8 cellular contexts compared by ENCODE assay signal in the genomic region with DNA sequence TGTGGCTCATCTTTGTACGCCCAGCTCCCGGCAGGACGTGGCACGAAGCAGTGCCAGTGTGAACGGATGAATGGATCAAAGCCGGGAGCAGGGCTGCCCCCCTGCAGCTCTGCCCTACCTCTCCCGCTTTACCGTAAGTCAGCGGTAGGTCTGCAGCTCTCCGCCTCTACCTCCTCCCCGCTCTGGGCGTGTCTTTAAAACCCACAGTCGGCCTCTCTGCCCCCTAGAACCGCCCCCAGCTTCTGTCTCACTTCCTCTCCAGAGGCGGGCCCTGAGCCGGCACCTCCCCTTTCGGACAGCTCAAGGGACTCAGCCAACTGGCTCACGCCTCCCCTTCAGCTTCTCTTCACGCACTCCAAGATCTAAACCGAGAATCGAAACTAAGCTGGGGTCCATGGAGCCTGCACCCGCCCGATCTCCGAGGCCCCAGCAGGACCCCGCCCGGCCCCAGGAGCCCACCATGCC. TPM values are rescaled to one million over a fixed set of nuclear protein-coding genes. Genes with fewer than 3 reads are reported as not detected.
DNase-seq lines count a peak whose midpoint lies in the region; ATAC-seq and TF ChIP-seq lines count a peak whose summit lies in the region.

A gene with protein sequence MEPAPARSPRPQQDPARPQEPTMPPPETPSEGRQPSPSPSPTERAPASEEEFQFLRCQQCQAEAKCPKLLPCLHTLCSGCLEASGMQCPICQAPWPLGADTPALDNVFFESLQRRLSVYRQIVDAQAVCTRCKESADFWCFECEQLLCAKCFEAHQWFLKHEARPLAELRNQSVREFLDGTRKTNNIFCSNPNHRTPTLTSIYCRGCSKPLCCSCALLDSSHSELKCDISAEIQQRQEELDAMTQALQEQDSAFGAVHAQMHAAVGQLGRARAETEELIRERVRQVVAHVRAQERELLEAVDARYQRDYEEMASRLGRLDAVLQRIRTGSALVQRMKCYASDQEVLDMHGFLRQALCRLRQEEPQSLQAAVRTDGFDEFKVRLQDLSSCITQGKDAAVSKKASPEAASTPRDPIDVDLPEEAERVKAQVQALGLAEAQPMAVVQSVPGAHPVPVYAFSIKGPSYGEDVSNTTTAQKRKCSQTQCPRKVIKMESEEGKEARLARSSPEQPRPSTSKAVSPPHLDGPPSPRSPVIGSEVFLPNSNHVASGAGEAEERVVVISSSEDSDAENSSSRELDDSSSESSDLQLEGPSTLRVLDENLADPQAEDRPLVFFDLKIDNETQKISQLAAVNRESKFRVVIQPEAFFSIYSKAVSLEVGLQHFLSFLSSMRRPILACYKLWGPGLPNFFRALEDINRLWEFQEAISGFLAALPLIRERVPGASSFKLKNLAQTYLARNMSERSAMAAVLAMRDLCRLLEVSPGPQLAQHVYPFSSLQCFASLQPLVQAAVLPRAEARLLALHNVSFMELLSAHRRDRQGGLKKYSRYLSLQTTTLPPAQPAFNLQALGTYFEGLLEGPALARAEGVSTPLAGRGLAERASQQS (plus strand): TSS at position 298 of the 465 bp plus-strand sequence. CDS start 97 bp downstream, at position 395.

- H3K36me3 ChIP-seq in heart right ventricle (peaks cover 0 to 20% (median 16%) of the 10 kb centered on the region in 9 donors), upper lobe of right lung (peaks cover 17% of the 10 kb centered on the region)

- H3K27me3 ChIP-seq in heart right ventricle, result no peaks in the 10 kb centered on the region
- H3K27me3 ChIP-seq in upper lobe of right lung, result no peaks in the 10 kb centered on the region

- H3K4me3 ChIP-seq in GM12875 (ENCODE audit: low read depth, low read length) (peak within 1 kb of the TSS; percentile 95), heart right ventricle (peak within 1 kb of the TSS; percentile 74 to 92 (median 83)), upper lobe of right lung (peak within 1 kb of the TSS; percentile 62)

- peaks cover 28 to 87% (median 80%) of the 10 kb centered on the region in 9 donors for H3K4me1 ChIP-seq in heart right ventricle
- peaks cover 72% of the 10 kb centered on the region for H3K4me1 ChIP-seq in upper lobe of right lung

- peak; percentile 90 for DNase-seq in NCI-H146 (lab: John Stamatoyannopoulos, UW)
- peak; percentile 93 for DNase-seq in amniotic epithelial cell (ENCODE audit: low read depth)
- peak; percentile 95 to 98 for DNase-seq in heart right ventricle
- peak; percentile 99 for DNase-seq in posterior vena cava (ENCODE audit: low spot score)
- DNase-seq in upper lobe of right lung, result peak; percentile 98

- ATAC-seq in HG02840 (IDR thresholded peaks at IDR 0.05; ENCODE audit: low FRiP score, unreplicated experiment) (peak; percentile 66), heart right ventricle (peak; percentile 84 to 91 (median 88)), upper lobe of right lung (peak; percentile 89)

- intact Hi-C loops in T-helper 1 cell treated with Interleukin-12 subunit alpha and Interleukin-12 subunit beta and Interleukin-4 antibody, amounts not matched to agents 30 ng/mL and 1 ng/mL, for 36 hours (cut with micrococcal nuclease), result loop anchor here (1.0 to 10.0 kb wide), 10 partner anchors 14 to 1877 kb away; partner anchors contain the start of genes ARIH1, CLK3, EDC3 and MYO9A
- intact Hi-C loops in heart right ventricle (cut with DNase I) (loop anchor here in 2 of 10 donors (5.0 to 10.0 kb wide), 2 partner anchors 43 to 50 kb away; no protein-coding TSS in a partner anchor), posterior vena cava (cut with DNase I) (no loop called here), upper lobe of right lung (cut with DNase I) (no loop called here)

- H3K27ac ChIP-seq in heart right ventricle, result peak within 1 kb of the TSS; percentile 86 to 100 (median 95)
- H3K27ac ChIP-seq in upper lobe of right lung, result peak within 1 kb of the TSS; percentile 85

- 0 to 1% methylated on average over 26 of the region's 26 CpGs for WGBS in heart right ventricle, 2 donors

- H3K9me3 ChIP-seq in heart right ventricle (no peaks in the 10 kb centered on the region), upper lobe of right lung (no peaks in the 10 kb centered on the region)

- TF ChIP-seq CTCF in GM12875 (IDR thresholded peaks at IDR 0.05; ENCODE audit: borderline replicate concordance, insufficient read depth, low read depth, low read length), result no peak
- TF ChIP-seq CTCF in heart right ventricle (IDR thresholded peaks at IDR 0.05), result peak in 1 of 9 donors; percentile 11
- no peak for TF ChIP-seq CTCF in upper lobe of right lung (IDR thresholded peaks at IDR 0.05)

RNA-seq across cellular contexts. Expression of the gene that starts here (rescaled TPM):
- total RNA-seq in T-helper 1 cell treated with Interleukin-12 subunit alpha and Interleukin-12 subunit beta and Interleukin-4 antibody, amounts not matched to agents 30 ng/mL and 1 ng/mL, for 36 hours, result 111 and 130 TPM in 2 replicates
- total RNA-seq in heart right ventricle (10 to 100 TPM; 17.9 to 50.1 (median 22.5) TPM), posterior vena cava (10 to 100 TPM; 49.2 to 50.7 TPM), upper lobe of right lung (82.9 TPM)
- polyA plus RNA-seq in heart right ventricle, result 10 to 100 TPM; 18.4 to 32.0 TPM

Comparison
In these comparisons a context has a peak if more than half of its experiments do, and no peak if none do; other contexts are left out.
1. Peak in every context shown above with its lines: DNase-seq, ATAC-seq, H3K4me3 ChIP-seq and H3K27ac ChIP-seq.